Comparison of ENCODE assay signal across 12 cellular contexts in genomic region chr2:105409717-105410116, GRCh38. TPM values are rescaled to one million over a fixed set of nuclear protein-coding genes. Genes with fewer than 3 reads are reported as not detected.
A peak's percentile ranks its signal among the peaks of the same experiment; 100 is the strongest.
DNase-seq lines count a peak whose midpoint lies in the region; FAIRE-seq and TF ChIP-seq lines count a peak whose summit lies in the region.
"Had no signal": no experiment of that assay in that cellular context is flagged by ENCODE, and none has a peak within 500 bp of the region (broad histone marks: within the 10 kb centered on the region; RNA-seq: fewer than 3 reads in every experiment).

No MANE protein-coding gene starts in this region.

- TF ChIP-seq CTCF in AG09319 (IDR thresholded peaks at IDR 0.05; ENCODE audit: low read depth, low read length): no peak

- DNase-seq in AG09319 (ENCODE audit: extremely low read depth, low read depth) (peak; percentile 87), RCC 7860 (ENCODE audit: low spot score) (peak; percentile 99), fibroblast of peridontal ligament (ENCODE audit: extremely low read depth) (peak; percentile 96), occipital lobe (lab: John Stamatoyannopoulos, UW) (peak; percentile 81), NCI-H82 (lab: John Stamatoyannopoulos, UW) (no peak), SW 1271 (lab: John Stamatoyannopoulos, UW) (no peak), KG1 (lab: John Stamatoyannopoulos, UW) (no peak)
- no peak for DNase-seq in effector CD8-positive, alpha-beta T cell (lab: John Stamatoyannopoulos, UW)
- DNase-seq: Caco-2; endodermal cell; NCI-H1048; stimulated activated CD4-positive, alpha-beta T cell treated with anti-CD3 and anti-CD28 coated beads, Interleukin-4, amount 100 ng/mL, for 1 hour had no signal

- peak; percentile 98 for FAIRE-seq in RCC 7860 (lab: Jason Lieb, UNC)

RNA-seq across cellular contexts. Expression of gene FHL2, which starts 10.9 kb away (rescaled TPM):
- 4.4 TPM for total RNA-seq in occipital lobe

Comparison
In these comparisons a context has a peak if more than half of its experiments do, and no peak if none do; other contexts are left out.
1. DNase-seq: peak in AG09319 (single experiment), RCC 7860 (single experiment), fibroblast of peridontal ligament (single experiment) and occipital lobe (single experiment); none in NCI-H82 (single experiment), SW 1271 (0 of 2), effector CD8-positive, alpha-beta T cell (single experiment) and KG1 (single experiment).